In the genomic region with DNA sequence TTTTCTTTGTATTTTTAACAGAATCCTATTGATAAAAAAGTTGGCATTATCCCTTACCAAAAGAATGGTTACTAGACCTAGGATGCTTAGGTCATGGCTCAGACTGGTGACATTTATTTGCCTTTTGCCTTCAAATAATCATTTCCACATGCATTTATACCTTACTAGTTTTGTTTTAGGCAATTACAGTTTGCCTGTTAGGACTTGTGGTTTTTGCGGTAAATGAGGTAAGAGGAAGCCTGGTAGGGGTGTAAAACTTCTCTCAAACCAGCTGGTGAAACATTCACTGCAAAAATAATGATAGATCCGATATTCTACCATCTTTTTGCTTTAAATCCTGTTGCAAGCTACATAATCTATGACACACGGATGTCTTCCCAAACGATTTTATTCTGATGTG, we compare ENCODE assay signal across 11 cellular contexts. TPM values are rescaled to one million over a fixed set of nuclear protein-coding genes. Genes with fewer than 3 reads are reported as not detected.
DNase-seq lines count a peak whose midpoint lies in the region; ATAC-seq and TF ChIP-seq lines count a peak whose summit lies in the region.
"Had no signal": no experiment of that assay in that cellular context is flagged by ENCODE, and none has a peak within 500 bp of the region (broad histone marks: within the 10 kb centered on the region; RNA-seq: fewer than 3 reads in every experiment).

No MANE protein-coding gene starts in this region.

- H3K4me2 ChIP-seq in BLaER1 treated with 17β-estradiol and CSF1 and Interleukin-3, amounts not matched to agents 10 nM and 100 nM, result peak overlapping the region; percentile 57 to 87 (median 75)

- H3K27me3 ChIP-seq in BLaER1 treated with 17β-estradiol and CSF1 and Interleukin-3, amounts not matched to agents 10 nM and 100 nM, result no peaks in the 10 kb centered on the region

- H3K9ac ChIP-seq in BLaER1 treated with 17β-estradiol and CSF1 and Interleukin-3, amounts not matched to agents 10 nM and 100 nM, result peak overlapping the region in 5 of 11 experiments; percentile 2 to 50 (median 16); a peak in 6 of 22 replicates

- H3K4me1 ChIP-seq in BLaER1 treated with 17β-estradiol and CSF1 and Interleukin-3, amounts not matched to agents 10 nM and 100 nM, result peaks cover 25 to 42% (median 40%) of the 10 kb centered on the region in 10 experiments

- peak overlapping the region in 1 of 10 experiments; percentile 2; a peak in 5 of 20 replicates for H3K4me3 ChIP-seq in BLaER1 treated with 17β-estradiol and CSF1 and Interleukin-3, amounts not matched to agents 10 nM and 100 nM
- H3K4me3 ChIP-seq in fibroblast of the aortic adventitia (ENCODE audit: low read depth, low read length), result no peak overlapping the region

- H3K9me3 ChIP-seq in BLaER1 treated with 17β-estradiol and CSF1 and Interleukin-3, amounts not matched to agents 10 nM and 100 nM (replicated peaks in 1 of 11), result no peaks in the 10 kb centered on the region

- no peak for TF ChIP-seq CTCF in fibroblast of the aortic adventitia (IDR thresholded peaks at IDR 0.05; ENCODE audit: insufficient read depth, low read length)

- DNase-seq in HCEC 1CT (peak; percentile 21), SKM-1 (lab: John Stamatoyannopoulos, UW; ENCODE audit: unreplicated experiment) (peak; percentile 30), fibroblast of the aortic adventitia (ENCODE audit: low read depth) (peak; percentile 41), NCI-H748 treated with DMSO at 0.1 percent for 48 hours (lab: John Stamatoyannopoulos, UW) (no peak), NCI-H524 (lab: John Stamatoyannopoulos, UW) (no peak), dermis blood vessel endothelial cell (no peak)
- DNase-seq: posterior cingulate gyrus; SHP77 treated with DMSO at 0.1 percent for 48 hours; stimulated activated naive B cell treated with anti-CD40 and anti-IgM and Interleukin-4, amounts not matched to agents 10 μg/mL and 1 μg/mL and 100 μg/mL, for 72 hours had no signal

- peaks cover 0 to 97% (median 18%) of the 10 kb centered on the region in 11 experiments; a peak in 13 of 22 replicates for H4K20me1 ChIP-seq in BLaER1 treated with 17β-estradiol and CSF1 and Interleukin-3, amounts not matched to agents 10 nM and 100 nM

- H3K27ac ChIP-seq in BLaER1 treated with 17β-estradiol and CSF1 and Interleukin-3, amounts not matched to agents 10 nM and 100 nM, result peak overlapping the region in 8 of 11 experiments; percentile 46 to 76 (median 62); a peak in 16 of 22 replicates

- ATAC-seq in HG03139 (IDR thresholded peaks at IDR 0.05; ENCODE audit: unreplicated experiment), result no peak

- peaks cover 10 to 36% (median 24%) of the 10 kb centered on the region in 11 experiments; a peak in 16 of 22 replicates for H3K36me3 ChIP-seq in BLaER1 treated with 17β-estradiol and CSF1 and Interleukin-3, amounts not matched to agents 10 nM and 100 nM

RNA-seq across cellular contexts. Expression of gene LAMP2, which starts 12.1 kb away (rescaled TPM):
- total RNA-seq in fibroblast of the aortic adventitia (ENCODE audit: low replicate concordance), result 46.8 and 247 TPM in 2 replicates
- total RNA-seq in dermis blood vessel endothelial cell, result 125 and 139 TPM in 2 replicates

Comparison
In these comparisons a context has a peak if more than half of its experiments do, and no peak if none do; other contexts are left out.
1. DNase-seq: peak in HCEC 1CT (single experiment), SKM-1 (single experiment) and fibroblast of the aortic adventitia (single experiment); none in NCI-H748 treated with DMSO at 0.1 percent for 48 hours (single experiment), NCI-H524 (0 of 2) and dermis blood vessel endothelial cell (single experiment).